13 cellular contexts compared by ENCODE assay signal in the genomic region with DNA sequence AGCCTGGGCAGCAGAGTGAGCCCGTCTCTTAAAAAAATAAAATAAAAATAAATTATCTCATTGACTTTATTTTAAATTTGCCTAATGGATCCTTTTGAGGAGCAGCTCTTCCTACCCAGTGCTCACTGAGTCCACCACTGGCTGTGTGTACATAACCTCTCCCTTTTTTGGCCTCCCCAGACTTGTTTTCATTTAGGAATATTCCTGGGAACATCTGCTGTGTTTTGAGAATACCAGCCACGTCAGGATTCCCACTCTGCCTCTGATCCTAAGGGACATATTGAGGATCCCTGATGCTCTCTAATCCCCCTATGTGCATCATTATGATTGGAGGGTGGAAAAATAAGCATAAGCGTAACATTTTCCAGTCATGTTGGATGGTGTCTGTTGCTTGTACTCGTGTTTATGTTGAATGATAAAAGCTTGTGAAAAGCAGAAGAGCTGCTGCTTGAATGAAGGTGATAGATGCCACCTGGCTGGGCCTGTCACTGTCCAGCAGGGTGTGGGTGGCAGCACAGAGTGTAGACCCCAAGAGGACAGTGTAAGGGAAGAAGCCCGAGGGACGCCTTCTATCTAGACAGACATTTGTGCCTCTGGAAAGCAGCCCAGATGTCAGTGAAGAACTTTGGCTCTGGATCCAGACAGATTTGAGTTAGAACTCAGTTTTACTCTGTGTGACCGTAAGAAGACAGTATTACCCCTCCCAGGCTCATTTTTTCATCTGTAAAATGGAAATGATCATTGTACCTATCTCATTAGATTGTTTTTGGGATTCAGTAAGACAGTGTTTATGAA. TPM values are rescaled to one million over a fixed set of nuclear protein-coding genes. Genes with fewer than 3 reads are reported as not detected.
"Had no signal": no experiment of that assay in that cellular context is flagged by ENCODE, and none has a peak within 500 bp of the region (broad histone marks: within the 10 kb centered on the region; RNA-seq: fewer than 3 reads in every experiment).

No MANE protein-coding gene starts in this region.

- ATAC-seq: esophagus mucosa; gastrocnemius medialis; left lung; naive thymus-derived CD8-positive, alpha-beta T cell had no signal

- H3K9me3 ChIP-seq: gastrocnemius medialis, left lung, mucosa of descending colon, neutrophil had no signal

- H3K4me3 ChIP-seq: coronary artery, gastrocnemius medialis, left lung, mucosa of descending colon had no signal

- H3K27me3 ChIP-seq: gastrocnemius medialis, left lung, neutrophil had no signal

- DNase-seq: effector CD8-positive, alpha-beta T cell; gastrocnemius medialis; islet precursor cell; left lung; naive thymus-derived CD8-positive, alpha-beta T cell; small intestine; stimulated activated CD4-positive, alpha-beta T cell treated with anti-CD3 and anti-CD28 coated beads, Interleukin-12 subunit alpha, Interleukin-12 subunit beta, amount 100 ng/mL, for 4 hours; stimulated activated naive CD4-positive, alpha-beta T cell treated with Interleukin-2 at 50 U/mL for 16 hours; trophoblast cell had no signal

- H3K4me1 ChIP-seq: gastrocnemius medialis, left lung had no signal

- H3K36me3 ChIP-seq: gastrocnemius medialis, left lung, neutrophil had no signal

- H3K27ac ChIP-seq: coronary artery, gastrocnemius medialis, left lung, neutrophil had no signal

RNA-seq across cellular contexts. Expression of gene KCNN2, which starts 15.4 kb away (rescaled TPM):
- polyA plus RNA-seq: naive thymus-derived CD8-positive, alpha-beta T cell had no signal
